Comparison of ENCODE assay signal across 23 cellular contexts in the genomic region with DNA sequence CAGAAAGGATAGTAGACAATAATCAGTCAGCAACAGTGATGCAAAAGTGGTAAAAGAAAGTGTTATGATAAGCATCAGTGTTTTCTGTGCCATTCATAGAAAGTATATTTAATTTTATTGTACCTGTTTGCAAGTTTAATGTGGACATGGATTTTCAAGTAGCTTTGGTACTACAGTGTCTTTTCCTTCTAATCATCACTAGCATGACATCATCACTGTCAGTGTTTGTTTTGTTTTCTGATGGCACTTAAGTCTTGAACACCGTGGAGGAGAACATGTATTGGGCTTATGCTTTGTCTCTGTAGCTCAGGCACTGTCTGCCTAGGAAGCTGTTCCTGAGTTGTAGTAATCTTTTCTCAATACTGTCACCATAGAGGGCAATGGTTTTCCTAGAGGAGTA. TPM values are rescaled to one million over a fixed set of nuclear protein-coding genes. Genes with fewer than 3 reads are reported as not detected.
DNase-seq lines count a peak whose midpoint lies in the region; FAIRE-seq and TF ChIP-seq lines count a peak whose summit lies in the region.
"Had no signal": no experiment of that assay in that cellular context is flagged by ENCODE, and none has a peak within 500 bp of the region (broad histone marks: within the 10 kb centered on the region; RNA-seq: fewer than 3 reads in every experiment).

No MANE protein-coding gene starts in this region.

- H3K36me3 Mint-ChIP-seq in astrocyte (ENCODE audit: low read depth, unreplicated experiment), result peaks cover 31% of the 10 kb centered on the region

- H3K4me1 Mint-ChIP-seq in astrocyte (ENCODE audit: low read depth, unreplicated experiment), result peaks cover 17% of the 10 kb centered on the region
- H3K4me1 Mint-ChIP-seq: nephron progenitor cell had no signal

- H3K9me3 ChIP-seq in astrocyte (ENCODE audit: insufficient read depth, low read depth, low read length) (no peaks in the 10 kb centered on the region), osteoblast (ENCODE audit: low read depth, low read length) (no peaks in the 10 kb centered on the region), colonic mucosa (no peaks in the 10 kb centered on the region)
- H3K9me3 ChIP-seq: esophagus squamous epithelium, HAP-1, SJCRH30 had no signal

- H3K27me3 ChIP-seq in astrocyte (ENCODE audit: insufficient read depth, low read length) (no peaks in the 10 kb centered on the region), osteoblast (ENCODE audit: insufficient read depth, low read length) (no peaks in the 10 kb centered on the region), colonic mucosa (no peaks in the 10 kb centered on the region)
- H3K27me3 ChIP-seq: esophagus squamous epithelium, SJCRH30 had no signal

- intact Hi-C loops in head of caudate nucleus (cut with DNase I) (no loop called here), colonic mucosa (cut with DNase I) (no loop called here)

- no peak for TF ChIP-seq CTCF in astrocyte (IDR thresholded peaks at IDR 0.05; ENCODE audit: insufficient read depth, low read depth, low read length)
- TF ChIP-seq CTCF in osteoblast (IDR thresholded peaks at IDR 0.05; ENCODE audit: extremely low read depth, low read depth, low read length), result no peak
- TF ChIP-seq CTCF in colonic mucosa (IDR thresholded peaks at IDR 0.05), result no peak

- no peak overlapping the region for H3K4me3 Mint-ChIP-seq in astrocyte (ENCODE audit: unreplicated experiment)
- H3K4me3 Mint-ChIP-seq: activated CD4-positive, alpha-beta T cell treated with anti-CD3 and anti-CD28 coated beads, Interleukin-2, amount 10 ng/mL, durations not matched to agents 7 days and 5 days; central memory CD8-positive, alpha-beta T cell; nephron progenitor cell; stimulated activated naive CD8-positive, alpha-beta T cell treated with anti-CD3 and anti-CD28 coated beads, Interleukin-15, amount 100 ng/mL, for 72 hours had no signal

- FAIRE-seq in astrocyte (lab: Jason Lieb, UNC), result no peak
- FAIRE-seq: small intestine had no signal

- DNase-seq in NCI-H2227 treated with DMSO at 0.1 percent for 48 hours (lab: John Stamatoyannopoulos, UW) (peak; percentile 2), NCI-H2227 (lab: John Stamatoyannopoulos, UW; ENCODE audit: unreplicated experiment) (no peak), NCI-H2029 treated with DMSO at 0.1 percent for 48 hours (lab: John Stamatoyannopoulos, UW) (peak; percentile 93), astrocyte (ENCODE audit: low read depth) (no peak), osteoblast (ENCODE audit: insufficient read length, low spot score, missing footprints) (no peak), head of caudate nucleus (no peak), colonic mucosa (no peak)
- DNase-seq in activated CD4-positive, CD25-positive, alpha-beta regulatory T cell (lab: John Stamatoyannopoulos, UW), result no peak
- DNase-seq: activated CD4-positive, alpha-beta T cell treated with anti-CD3 and anti-CD28 coated beads, Interleukin-2, amount 10 ng/mL, durations not matched to agents 7 days and 5 days; activated CD8-positive, alpha-beta memory T cell treated with anti-CD3 and anti-CD28 coated beads, Interleukin-2, amount 50 U/mL, for 48 hours; activated effector memory CD4-positive, alpha-beta T cell treated with anti-CD3 and anti-CD28 coated beads, Interleukin-2, amount 50 U/mL, for 16 hours; amniotic stem cell; effector CD4-positive, alpha-beta T cell; esophagus squamous epithelium; NCI-H82; nephron progenitor cell; SJCRH30; small intestine; stimulated activated CD4-positive, alpha-beta T cell treated with anti-CD3 and anti-CD28 coated beads, Interleukin-4, amount 100 ng/mL, for 24 hours; stimulated activated naive CD8-positive, alpha-beta T cell treated with anti-CD3 and anti-CD28 coated beads, Interleukin-15, amount 100 ng/mL, for 72 hours; trophoblast cell had no signal

- H4K20me1 ChIP-seq in astrocyte (ENCODE audit: insufficient read depth, low read length), result peaks cover 77% of the 10 kb centered on the region
- peaks cover 13% of the 10 kb centered on the region for H4K20me1 ChIP-seq in osteoblast (ENCODE audit: insufficient read depth, low read length)

- no peaks in the 10 kb centered on the region for H3K27me3 Mint-ChIP-seq in astrocyte (ENCODE audit: low read depth, unreplicated experiment)
- H3K27me3 Mint-ChIP-seq: activated CD4-positive, alpha-beta T cell treated with anti-CD3 and anti-CD28 coated beads, Interleukin-2, amount 10 ng/mL, durations not matched to agents 7 days and 5 days; central memory CD8-positive, alpha-beta T cell; stimulated activated naive CD8-positive, alpha-beta T cell treated with anti-CD3 and anti-CD28 coated beads, Interleukin-15, amount 100 ng/mL, for 72 hours had no signal

- H3K9me3 Mint-ChIP-seq in astrocyte (ENCODE audit: unreplicated experiment), result no peaks in the 10 kb centered on the region
- H3K9me3 Mint-ChIP-seq: activated CD4-positive, alpha-beta T cell treated with anti-CD3 and anti-CD28 coated beads, Interleukin-2, amount 10 ng/mL, durations not matched to agents 7 days and 5 days; central memory CD8-positive, alpha-beta T cell; nephron progenitor cell; stimulated activated naive CD8-positive, alpha-beta T cell treated with anti-CD3 and anti-CD28 coated beads, Interleukin-15, amount 100 ng/mL, for 72 hours had no signal

- H3K4me2 ChIP-seq in astrocyte (ENCODE audit: low read length) (no peak overlapping the region), osteoblast (ENCODE audit: insufficient read depth, low read length) (no peak overlapping the region)

- H3K4me3 ChIP-seq in astrocyte (ENCODE audit: insufficient read depth, low read depth, low read length) (no peak overlapping the region), osteoblast (ENCODE audit: insufficient read depth, low read length) (no peak overlapping the region), colonic mucosa (no peak overlapping the region)
- H3K4me3 ChIP-seq: esophagus squamous epithelium, HAP-1, SJCRH30 had no signal

- no peaks in the 10 kb centered on the region for H3K4me1 ChIP-seq in astrocyte (ENCODE audit: insufficient read depth, low read length)
- H3K4me1 ChIP-seq in osteoblast (ENCODE audit: insufficient read depth, low read length), result no peaks in the 10 kb centered on the region
- no peaks in the 10 kb centered on the region for H3K4me1 ChIP-seq in colonic mucosa
- H3K4me1 ChIP-seq: esophagus squamous epithelium, HAP-1, SJCRH30 had no signal

- H3K79me2 ChIP-seq in astrocyte (ENCODE audit: insufficient read depth, low read length), result peaks cover 67% of the 10 kb centered on the region
- peaks cover 74% of the 10 kb centered on the region for H3K79me2 ChIP-seq in osteoblast (ENCODE audit: insufficient read depth, low read length)

- no peak overlapping the region for H3K27ac ChIP-seq in astrocyte (ENCODE audit: low read depth, low read length)
- H3K27ac ChIP-seq in osteoblast (ENCODE audit: low read depth, low read length), result peak overlapping the region; percentile 12
- no peak overlapping the region for H3K27ac ChIP-seq in colonic mucosa
- H3K27ac ChIP-seq: esophagus squamous epithelium, SJCRH30 had no signal

- H2AFZ ChIP-seq in astrocyte (ENCODE audit: low read depth, low read length), result no peak overlapping the region
- no peak overlapping the region for H2AFZ ChIP-seq in osteoblast (ENCODE audit: low read length)

- peak overlapping the region; percentile 43 for H3K27ac Mint-ChIP-seq in astrocyte (ENCODE audit: unreplicated experiment)
- H3K27ac Mint-ChIP-seq: activated CD4-positive, alpha-beta T cell treated with anti-CD3 and anti-CD28 coated beads, Interleukin-2, amount 10 ng/mL, durations not matched to agents 7 days and 5 days; nephron progenitor cell; stimulated activated naive CD8-positive, alpha-beta T cell treated with anti-CD3 and anti-CD28 coated beads, Interleukin-15, amount 100 ng/mL, for 72 hours had no signal

- peaks cover 74% of the 10 kb centered on the region for H3K36me3 ChIP-seq in astrocyte (ENCODE audit: insufficient read depth, low read length)
- H3K36me3 ChIP-seq in osteoblast (ENCODE audit: insufficient read depth, low read length), result peaks cover 89% of the 10 kb centered on the region
- H3K36me3 ChIP-seq in colonic mucosa, result peaks cover 26% of the 10 kb centered on the region

- H3K9ac ChIP-seq in astrocyte (ENCODE audit: low read length), result no peak overlapping the region
- H3K9ac ChIP-seq in colonic mucosa (ENCODE audit: low read depth in 2 of 2, low read length in 2 of 2), result no peak overlapping the region

RNA-seq across cellular contexts. Expression of a gene that starts 41.9 kb away (rescaled TPM):
- total RNA-seq in astrocyte, result 167 and 170 TPM in 2 replicates
- 103 and 106 TPM in 2 replicates for total RNA-seq in osteoblast
- 10 to 100 TPM; 89.1 to 91.3 TPM for total RNA-seq in colonic mucosa

Comparison
In these comparisons a context has a peak if more than half of its experiments do, and no peak if none do; other contexts are left out.
1. DNase-seq: peak in NCI-H2227 treated with DMSO at 0.1 percent for 48 hours (single experiment) and NCI-H2029 treated with DMSO at 0.1 percent for 48 hours (single experiment); none in NCI-H2227 (single experiment), astrocyte (single experiment), osteoblast (single experiment), head of caudate nucleus (0 of 42), colonic mucosa (single experiment) and activated CD4-positive, CD25-positive, alpha-beta regulatory T cell (0 of 4).